ENCODE assay signal across 1 cellular context in genomic region chr1:231395051-231395995, GRCh38.
TF ChIP-seq lines count a peak whose summit lies in the region.

No MANE protein-coding gene starts in this region.

TF ChIP-seq in A549, 52 proteins besides CTCF, POLR2A, EP300 and RAD21 (continued from another document):
- TF ChIP-seq BCL3 (IDR thresholded peaks at IDR 0.05) (peak; percentile 42; the same call in 1 of the 3 replicates), NR3C1 (IDR thresholded peaks at IDR 0.05) (no peak), JUN (IDR thresholded peaks at IDR 0.05) (peak; percentile 58 to 85; a peak in 3 of 5 replicates), NPAS2 (CRISPR knock-in tag; IDR thresholded peaks at IDR 0.05; ENCODE audit: borderline replicate concordance) (no peak), FOSB (CRISPR knock-in tag; IDR thresholded peaks at IDR 0.05) (no peak), RARB (CRISPR knock-in tag; IDR thresholded peaks at IDR 0.05) (0 out of 2 replicates have a peak, but pooled peaks have one; percentile 41), HEYL (CRISPR knock-in tag; IDR thresholded peaks at IDR 0.05) (no peak), JUNB (IDR thresholded peaks at IDR 0.05) (peak; percentile 80)
TF ChIP-seq in A549: peak in this region for 9.
